ENCODE assay signal across 9 cellular contexts in genomic region chr19:16825312-16826168, GRCh38. TPM values are rescaled to one million over a fixed set of nuclear protein-coding genes. Genes with fewer than 3 reads are reported as not detected.
DNase-seq lines count a peak whose midpoint lies in the region; ATAC-seq and TF ChIP-seq lines count a peak whose summit lies in the region.
"Had no signal": no experiment of that assay in that cellular context is flagged by ENCODE, and none has a peak within 500 bp of the region (broad histone marks: within the 10 kb centered on the region; RNA-seq: fewer than 3 reads in every experiment).

No MANE protein-coding gene starts in this region.

- intact Hi-C loops in PC-3 (cut with micrococcal nuclease), result no loop called here

- H3K79me2 ChIP-seq in PC-3 (ENCODE audit: low read length), result peaks cover 12% of the 10 kb centered on the region

- H3K4me2 ChIP-seq in PC-3 (ENCODE audit: low read length), result peak overlapping the region; percentile 66

- 35 to 37% methylated on average over 13 to 14 of the region's 14 CpGs for WGBS in mesodermal cell (ENCODE audit: insufficient coverage in 2 of 2), 2 experiments
- 13% methylated on average over 14 of the region's 14 CpGs for WGBS in urinary bladder

- no TSS peak for BruUV-seq in PC-3 (replicated peaks; lab: Mats Ljungman, UMichigan)

- CTCF ChIA-PET in PC-3 (lab: Charles Lee), result no interaction called here

- H3K27me3 ChIP-seq in PC-3 (ENCODE audit: low read length) (no peaks in the 10 kb centered on the region), duodenal mucosa (ENCODE audit: control insufficient read depth in 1 of 2, insufficient read depth in 2 of 2, low read length in 2 of 2) (no peaks in the 10 kb centered on the region)
- H3K27me3 ChIP-seq in effector memory CD4-positive, alpha-beta T cell (replicated peaks; ENCODE audit: control insufficient read depth, insufficient read depth, low read length, poor library complexity, severe bottlenecking), result no peaks in the 10 kb centered on the region

- H3K4me3 ChIP-seq in PC-3 (ENCODE audit: low read length) (peak overlapping the region; percentile 30; the same call in 1 of the 2 replicates), duodenal mucosa (ENCODE audit: low read depth in 1 of 2, low read length in 2 of 2) (peak overlapping the region; percentile 40 to 52), mesodermal cell (ENCODE audit: extremely low read depth, insufficient read depth, low read length, poor library complexity, severe bottlenecking) (peak overlapping the region; percentile 11), urinary bladder (ENCODE audit: low read depth, low read length) (peak overlapping the region; percentile 3)
- no peak overlapping the region for H3K4me3 ChIP-seq in effector memory CD4-positive, alpha-beta T cell (ENCODE audit: insufficient read depth, low read depth, low read length, poor library complexity, severe bottlenecking)

- no peak overlapping the region for H3K27ac ChIP-seq in PC-3 (ENCODE audit: low read length)
- no peak overlapping the region for H3K27ac ChIP-seq in duodenal mucosa (ENCODE audit: low read depth, low read length)
- H3K27ac ChIP-seq in mesodermal cell (ENCODE audit: low read depth, low read length, severe bottlenecking), result peak overlapping the region; percentile 53
- H3K27ac ChIP-seq in urinary bladder (ENCODE audit: low read depth), result no peak overlapping the region
- H3K27ac ChIP-seq in effector memory CD4-positive, alpha-beta T cell (ENCODE audit: insufficient read depth, low read length, poor library complexity, severe bottlenecking), result no peak overlapping the region

- H3K9ac ChIP-seq in PC-3 (ENCODE audit: low read length) (no peak overlapping the region), duodenal mucosa (ENCODE audit: low read depth in 1 of 2, low read length in 2 of 2) (peak overlapping the region in 1 of 2 donors; percentile 30)

- H3K36me3 ChIP-seq in PC-3 (ENCODE audit: low read depth, low read length) (no peaks in the 10 kb centered on the region), duodenal mucosa (ENCODE audit: control insufficient read depth in 1 of 2, insufficient read depth in 2 of 2, low read length in 2 of 2) (no peaks in the 10 kb centered on the region), mesodermal cell (ENCODE audit: control insufficient read depth, insufficient read depth, low read length) (peaks cover 3% of the 10 kb centered on the region), urinary bladder (ENCODE audit: insufficient read depth) (no peaks in the 10 kb centered on the region)
- H3K36me3 ChIP-seq in effector memory CD4-positive, alpha-beta T cell (ENCODE audit: control insufficient read depth, insufficient read depth, low read length), result no peaks in the 10 kb centered on the region

- no peaks in the 10 kb centered on the region for H3K9me2 ChIP-seq in PC-3 (replicated peaks; ENCODE audit: low read length)

- POLR2A ChIA-PET in PC-3 (lab: Charles Lee; ENCODE audit: unreplicated experiment), result no interaction called here

- peak overlapping the region; percentile 67; the same call in 1 of the 2 replicates for H2AFZ ChIP-seq in PC-3 (ENCODE audit: low read length)

- DNase-seq in NCI-H2029 (lab: John Stamatoyannopoulos, UW) (peak; percentile 11), NCI-H2029 treated with DMSO at 0.1 percent for 48 hours (lab: John Stamatoyannopoulos, UW) (no peak), PC-3 (no peak)
- no peak for DNase-seq in effector memory CD4-positive, alpha-beta T cell
- DNase-seq: DND-41 had no signal

- H3K9me3 ChIP-seq in PC-3 (ENCODE audit: low read length) (no peaks in the 10 kb centered on the region), duodenal mucosa (ENCODE audit: control insufficient read depth in 1 of 2, low read length in 2 of 2) (no peaks in the 10 kb centered on the region), mesodermal cell (ENCODE audit: control insufficient read depth, low read length) (no peaks in the 10 kb centered on the region)
- H3K9me3 ChIP-seq in effector memory CD4-positive, alpha-beta T cell (ENCODE audit: control insufficient read depth, low read length), result no peaks in the 10 kb centered on the region

- ATAC-seq in PC-3, result no peak
- no peak for ATAC-seq in HG03460 (IDR thresholded peaks at IDR 0.05; ENCODE audit: unreplicated experiment)

- no peak for TF ChIP-seq CTCF in PC-3 (conservative IDR thresholded peaks at IDR 0.05; ENCODE audit: low read depth, low read length)

- no peaks in the 10 kb centered on the region for H3F3A ChIP-seq in PC-3 (ENCODE audit: low read length, unreplicated experiment)

- H4K20me1 ChIP-seq in PC-3 (ENCODE audit: low read length), result no peaks in the 10 kb centered on the region

- H3K4me1 ChIP-seq in PC-3 (ENCODE audit: insufficient read depth, low read length) (peaks cover 40% of the 10 kb centered on the region), duodenal mucosa (ENCODE audit: control insufficient read depth in 1 of 2, insufficient read depth in 2 of 2, low read length in 2 of 2) (peaks cover 8 to 15% of the 10 kb centered on the region in 2 donors), mesodermal cell (ENCODE audit: control insufficient read depth, insufficient read depth, low read length, poor library complexity, severe bottlenecking) (peaks cover 13% of the 10 kb centered on the region), urinary bladder (ENCODE audit: insufficient read depth) (no peaks in the 10 kb centered on the region)
- H3K4me1 ChIP-seq in effector memory CD4-positive, alpha-beta T cell (ENCODE audit: control insufficient read depth, insufficient read depth, low read length, poor library complexity, severe bottlenecking), result peaks cover 9% of the 10 kb centered on the region

RNA-seq across cellular contexts. Expression of gene SIN3B, which starts 3.7 kb away (rescaled TPM):
- total RNA-seq in PC-3 (2014; rRNA removed), result 46.4 and 84.1 TPM in 2 replicates
- 54.0 TPM for polyA plus RNA-seq in mesodermal cell (2013, experiment 1 of 2)
- 42.7 TPM for polyA plus RNA-seq in mesodermal cell (2013, experiment 2 of 2)
- 32.9 TPM for total RNA-seq in urinary bladder
- 33.3 TPM for polyA plus RNA-seq in urinary bladder
